27 cellular contexts compared by ENCODE assay signal in genomic region chr3:149715247-149715646, GRCh38.
"Had no signal": no experiment of that assay in that cellular context is flagged by ENCODE, and none has a peak within 500 bp of the region (broad histone marks: within the 10 kb centered on the region; RNA-seq: fewer than 3 reads in every experiment).

No MANE protein-coding gene starts in this region.

- FAIRE-seq: endometrium, islet of Langerhans, keratinocyte had no signal

- H3K9me3 ChIP-seq: colonic mucosa, esophagus squamous epithelium, gastrocnemius medialis, lower lobe of right lung had no signal

- DNase-seq: colonic mucosa; cortex of kidney; effector CD8-positive, alpha-beta T cell; effector memory CD8-positive, alpha-beta T cell; endodermal cell; erythroblast; esophagus squamous epithelium; foreskin fibroblast; foreskin melanocyte; gastrocnemius medialis; glutamatergic neuron; head of caudate nucleus; heart right ventricle; hippocampal formation; left cardiac atrium; left ventricle myocardium superior; lower lobe of right lung; mesendoderm; midbrain had no signal

- H3K4me3 ChIP-seq: colonic mucosa, esophagus squamous epithelium, gastrocnemius medialis, heart right ventricle, left lung, lower lobe of right lung had no signal

- ATAC-seq: effector memory CD8-positive, alpha-beta T cell; esophagus mucosa; gastrocnemius medialis; left cardiac atrium; left lung; left ventricle myocardium superior had no signal

- H3K36me3 ChIP-seq: colonic mucosa, esophagus squamous epithelium, gastrocnemius medialis, heart right ventricle, left lung, lower lobe of right lung had no signal

- H3K27ac Mint-ChIP-seq: dendritic cell treated with granulocyte-macrophage colony-stimulating factor and Interleukin-4, amounts not matched to agents 40 ng/mL and 50 ng/mL, for 4 days; effector memory CD8-positive, alpha-beta T cell; endodermal cell; memory B cell had no signal

- H3K4me3 Mint-ChIP-seq: dendritic cell treated with granulocyte-macrophage colony-stimulating factor and Interleukin-4, amounts not matched to agents 40 ng/mL and 50 ng/mL, for 4 days; effector memory CD8-positive, alpha-beta T cell; endodermal cell; memory B cell had no signal

- H3K27me3 Mint-ChIP-seq: effector memory CD8-positive, alpha-beta T cell; memory B cell had no signal

- H3K27ac ChIP-seq: colonic mucosa, epithelial cell of prostate, esophagus squamous epithelium, gastrocnemius medialis, heart right ventricle, left lung, lower lobe of right lung had no signal

- H3K9me3 Mint-ChIP-seq: dendritic cell treated with granulocyte-macrophage colony-stimulating factor and Interleukin-4, amounts not matched to agents 40 ng/mL and 50 ng/mL, for 4 days; effector memory CD8-positive, alpha-beta T cell; memory B cell had no signal

- H3K36me3 Mint-ChIP-seq: memory B cell had no signal

- H3K4me1 ChIP-seq: colonic mucosa, gastrocnemius medialis had no signal

- H3K27me3 ChIP-seq: colonic mucosa, esophagus squamous epithelium, gastrocnemius medialis, heart right ventricle, left lung had no signal
